In genomic region chr3:38582316-38582715, GRCh38 we compare ENCODE assay signal across 20 cellular contexts.
"Had no signal": no experiment of that assay in that cellular context is flagged by ENCODE, and none has a peak within 500 bp of the region (broad histone marks: within the 10 kb centered on the region; RNA-seq: fewer than 3 reads in every experiment).

No MANE protein-coding gene starts in this region.

- H3K27ac Mint-ChIP-seq: activated CD4-positive, alpha-beta T cell treated with anti-CD3 and anti-CD28 coated beads, Interleukin-2, amount 10 ng/mL, durations not matched to agents 24 days and 14 days; activated naive CD8-positive, alpha-beta T cell; nephron progenitor cell; progenitor cell of endocrine pancreas; stimulated activated naive CD8-positive, alpha-beta T cell treated with anti-CD3 and anti-CD28 coated beads, Interleukin-15, amount 100 ng/mL, for 72 hours had no signal

- H3K9me3 ChIP-seq: left lung, testis had no signal

- ATAC-seq: left lung; right cardiac atrium; stimulated activated naive CD8-positive, alpha-beta T cell treated with anti-CD3 and anti-CD28 coated beads, Interleukin-15, amount 100 ng/mL, for 72 hours had no signal

- H3K36me3 Mint-ChIP-seq: activated naive CD8-positive, alpha-beta T cell had no signal

- H3K4me1 Mint-ChIP-seq: activated CD4-positive, alpha-beta T cell treated with anti-CD3 and anti-CD28 coated beads, Interleukin-2, amount 10 ng/mL, durations not matched to agents 24 days and 14 days; central memory CD8-positive, alpha-beta T cell; stimulated activated naive CD8-positive, alpha-beta T cell treated with anti-CD3 and anti-CD28 coated beads, Interleukin-15, amount 100 ng/mL, for 72 hours had no signal

- H3K4me1 ChIP-seq: left lung, testis had no signal

- H3K27ac ChIP-seq: left lung, skin epidermis, testis had no signal

- H3K36me3 ChIP-seq: left lung had no signal

- FAIRE-seq: islet of Langerhans, urothelium cell line had no signal

- H3K27me3 Mint-ChIP-seq: activated CD4-positive, alpha-beta T cell treated with anti-CD3 and anti-CD28 coated beads, Interleukin-2, amount 10 ng/mL, durations not matched to agents 24 days and 14 days; activated naive CD8-positive, alpha-beta T cell; stimulated activated naive CD8-positive, alpha-beta T cell treated with anti-CD3 and anti-CD28 coated beads, Interleukin-15, amount 100 ng/mL, for 72 hours had no signal

- H3K9me3 Mint-ChIP-seq: activated CD4-positive, alpha-beta T cell treated with anti-CD3 and anti-CD28 coated beads, Interleukin-2, amount 10 ng/mL, durations not matched to agents 24 days and 14 days; central memory CD8-positive, alpha-beta T cell; nephron progenitor cell; stimulated activated naive CD8-positive, alpha-beta T cell treated with anti-CD3 and anti-CD28 coated beads, Interleukin-15, amount 100 ng/mL, for 72 hours had no signal

- H3K27me3 ChIP-seq: left lung, testis had no signal

- H3K4me3 ChIP-seq: left lung, skin epidermis, testis had no signal

- H3K4me3 Mint-ChIP-seq: activated CD4-positive, alpha-beta T cell treated with anti-CD3 and anti-CD28 coated beads, Interleukin-2, amount 10 ng/mL, durations not matched to agents 24 days and 14 days; activated naive CD8-positive, alpha-beta T cell; central memory CD8-positive, alpha-beta T cell; nephron progenitor cell; stimulated activated naive CD8-positive, alpha-beta T cell treated with anti-CD3 and anti-CD28 coated beads, Interleukin-15, amount 100 ng/mL, for 72 hours had no signal

- DNase-seq: activated CD4-positive, alpha-beta T cell treated with anti-CD3 and anti-CD28 coated beads, Interleukin-2, amount 10 ng/mL, durations not matched to agents 24 days and 14 days; activated CD4-positive, CD25-positive, alpha-beta regulatory T cell; amniotic stem cell; cortex of kidney; effector CD8-positive, alpha-beta T cell; foreskin melanocyte; left lung; mesendoderm; nephron progenitor cell; occipital lobe; stimulated activated naive CD8-positive, alpha-beta T cell treated with anti-CD3 and anti-CD28 coated beads, Interleukin-15, amount 100 ng/mL, for 72 hours; SW 1271 had no signal
